ENCODE assay signal across 1 cellular context in the genomic region with DNA sequence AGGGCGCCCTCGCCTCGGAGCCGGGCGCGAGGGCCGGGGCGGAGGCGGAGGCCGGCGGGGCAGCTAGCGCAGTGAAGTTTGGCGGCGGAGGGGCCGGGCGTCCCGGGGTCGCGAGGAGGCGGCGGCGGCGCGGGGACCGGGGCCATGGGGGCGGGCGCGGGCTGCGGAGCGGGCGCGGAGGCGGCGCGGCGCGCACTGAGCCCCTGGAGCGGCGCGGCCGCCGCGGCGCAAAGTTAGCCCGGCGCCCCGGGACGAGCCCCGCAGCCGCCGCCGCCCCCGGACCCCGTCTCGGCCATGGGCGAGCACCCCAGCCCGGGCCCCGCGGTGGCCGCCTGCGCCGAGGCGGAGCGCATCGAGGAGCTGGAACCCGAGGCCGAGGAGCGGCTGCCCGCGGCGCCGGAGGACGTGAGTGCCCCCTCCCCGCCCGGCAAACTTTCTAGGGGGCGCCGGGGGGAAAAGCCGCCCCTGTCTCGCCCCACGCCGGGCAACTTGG.
TF ChIP-seq lines count a peak whose summit lies in the region.

No MANE protein-coding gene starts in this region.

TF ChIP-seq in H1, 55 proteins besides CTCF, POLR2A, EP300 and RAD21:
- TF ChIP-seq RFX5 (IDR thresholded peaks at IDR 0.05; ENCODE audit: borderline replicate concordance, low read depth, low read length) (no peak), SP4 (IDR thresholded peaks at IDR 0.05; ENCODE audit: low read length) (no peak), NANOG (IDR thresholded peaks at IDR 0.05; ENCODE audit: insufficient read depth, low read depth, low read length, poor library complexity, severe bottlenecking) (no peak), ZNF274 (IDR thresholded peaks at IDR 0.05; ENCODE audit: borderline replicate concordance, extremely low read depth, low read length) (no peak), GTF2F1 (IDR thresholded peaks at IDR 0.05; ENCODE audit: borderline replicate concordance, low read depth, low read length) (no peak), RXRA (IDR thresholded peaks at IDR 0.05; ENCODE audit: insufficient read depth, low read depth, low read length) (no peak), TEAD4 (IDR thresholded peaks at IDR 0.05; ENCODE audit: low read depth, low read length) (no peak), HDAC2 (IDR thresholded peaks at IDR 0.05; ENCODE audit: borderline replicate concordance in 1 of 2, low read depth in 2 of 2, low read length in 2 of 2) (no peak), JUN (IDR thresholded peaks at IDR 0.05; ENCODE audit: low read depth, low read length) (no peak), CBX5 (IDR thresholded peaks at IDR 0.05; ENCODE audit: low read depth, low read length) (no peak), FOSL1 (IDR thresholded peaks at IDR 0.05; ENCODE audit: insufficient read depth, low read depth, low read length) (no peak)
- TF ChIP-seq, protein P1, sequence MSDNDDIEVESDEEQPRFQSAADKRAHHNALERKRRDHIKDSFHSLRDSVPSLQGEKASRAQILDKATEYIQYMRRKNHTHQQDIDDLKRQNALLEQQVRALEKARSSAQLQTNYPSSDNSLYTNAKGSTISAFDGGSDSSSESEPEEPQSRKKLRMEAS (IDR thresholded peaks at IDR 0.05), result no peak
- TF ChIP-seq, protein P2, sequence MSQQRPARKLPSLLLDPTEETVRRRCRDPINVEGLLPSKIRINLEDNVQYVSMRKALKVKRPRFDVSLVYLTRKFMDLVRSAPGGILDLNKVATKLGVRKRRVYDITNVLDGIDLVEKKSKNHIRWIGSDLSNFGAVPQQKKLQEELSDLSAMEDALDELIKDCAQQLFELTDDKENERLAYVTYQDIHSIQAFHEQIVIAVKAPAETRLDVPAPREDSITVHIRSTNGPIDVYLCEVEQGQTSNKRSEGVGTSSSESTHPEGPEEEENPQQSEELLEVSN (IDR thresholded peaks at IDR 0.05), result no peak
TF ChIP-seq in H1: peak in this region for 0.
